Comparison of ENCODE assay signal across 8 cellular contexts in genomic region chr6:127266178-127266891, GRCh38. TPM values are rescaled to one million over a fixed set of nuclear protein-coding genes. Genes with fewer than 3 reads are reported as not detected.
DNase-seq lines count a peak whose midpoint lies in the region; ATAC-seq, FAIRE-seq and TF ChIP-seq lines count a peak whose summit lies in the region.

Gene RNF146 (plus strand): TSS chr6:127266864. CDS start chr6:127280339, 13,475 bp downstream.

- TF ChIP-seq CTCF in GM10248 (IDR thresholded peaks at IDR 0.05; ENCODE audit: control extremely low read depth, extremely low read depth, low read depth, missing control alignments) (peak; percentile 69), NB4 (IDR thresholded peaks at IDR 0.05; ENCODE audit: low read depth, low read length) (peak; percentile 70), cardiac muscle cell (IDR thresholded peaks at IDR 0.05; ENCODE audit: low read depth, low read length) (peak; percentile 81), pancreas (IDR thresholded peaks at IDR 0.05) (peak; percentile 39 to 63 (median 58)), thyroid gland (IDR thresholded peaks at IDR 0.05) (peak; percentile 34 to 85 (median 72))

- peaks cover 21% of the 10 kb centered on the region for H3K4me1 Mint-ChIP-seq in activated naive CD8-positive, alpha-beta T cell treated with anti-CD3 and anti-CD28 coated beads, Interleukin-2, amount 10 ng/mL, durations not matched to agents 7 days and 5 days

- ATAC-seq in HG02588 (IDR thresholded peaks at IDR 0.05; ENCODE audit: unreplicated experiment) (peak; percentile 84), pancreas (peak; percentile 91 to 97 (median 95))
- peak; percentile 78 for ATAC-seq in activated naive CD8-positive, alpha-beta T cell treated with anti-CD3 and anti-CD28 coated beads, Interleukin-2, amount 10 ng/mL, durations not matched to agents 7 days and 5 days (ENCODE audit: low read depth)

- CTCF ChIA-PET in GM10248 (lab: Yijun Ruan, JAX), result interaction anchor here (0.6 to 3.5 kb wide), 34 partner anchors 9 to 1271 kb away, joined by 3 to 23 read pairs (median 4); partner anchors contain the start of gene ECHDC1

- H3K36me3 ChIP-seq in cardiac muscle cell (no peaks in the 10 kb centered on the region), pancreas (no peaks in the 10 kb centered on the region), thyroid gland (no peaks in the 10 kb centered on the region)

- peaks cover 7% of the 10 kb centered on the region for H3K36me3 Mint-ChIP-seq in activated naive CD8-positive, alpha-beta T cell treated with anti-CD3 and anti-CD28 coated beads, Interleukin-2, amount 10 ng/mL, durations not matched to agents 7 days and 5 days

- H3K4me1 ChIP-seq in cardiac muscle cell (ENCODE audit: low read depth), result peaks cover 9% of the 10 kb centered on the region
- H3K4me1 ChIP-seq in pancreas, result peaks cover 0 to 30% (median 17%) of the 10 kb centered on the region in 3 donors
- peaks cover 5 to 15% of the 10 kb centered on the region in 2 donors for H3K4me1 ChIP-seq in thyroid gland

- POLR2A ChIA-PET in GM10248 (lab: Yijun Ruan, JAX), result interaction anchor here (0.6 to 1.0 kb wide), 3 partner anchors 9 to 1453 kb away, joined by 3 to 5 read pairs (median 3); no protein-coding TSS in a partner anchor
- POLR2A ChIA-PET in activated naive CD8-positive, alpha-beta T cell treated with anti-CD3 and anti-CD28 coated beads, Interleukin-2, amount 10 ng/mL, durations not matched to agents 7 days and 5 days (lab: Charles Lee), result interaction anchor here (0.9 to 2.0 kb wide), 7 partner anchors 9 to 1247 kb away, joined by 3 to 6 read pairs (median 4); partner anchors contain the start of gene ECHDC1

- H3K27me3 Mint-ChIP-seq in activated naive CD8-positive, alpha-beta T cell treated with anti-CD3 and anti-CD28 coated beads, Interleukin-2, amount 10 ng/mL, durations not matched to agents 7 days and 5 days, result peaks cover 14% of the 10 kb centered on the region

- TF ChIP-seq POLR2A in NB4 (IDR thresholded peaks at IDR 0.05; ENCODE audit: extremely low read depth, insufficient read length), result no peak
- peak in 1 of 2 donors; percentile 91 for TF ChIP-seq POLR2A in thyroid gland (IDR thresholded peaks at IDR 0.05)

- WGBS in pancreas, 2 donors, result 0% methylated on average over 26 to 40 of the region's 40 CpGs
- 0 to 2% methylated on average over 32 to 37 of the region's 40 CpGs for WGBS in thyroid gland, 2 donors

- H3K9me3 Mint-ChIP-seq in activated naive CD8-positive, alpha-beta T cell treated with anti-CD3 and anti-CD28 coated beads, Interleukin-2, amount 10 ng/mL, durations not matched to agents 7 days and 5 days, result no peaks in the 10 kb centered on the region

- peak within 1 kb of the TSS; percentile 99 for H3K27ac Mint-ChIP-seq in activated naive CD8-positive, alpha-beta T cell treated with anti-CD3 and anti-CD28 coated beads, Interleukin-2, amount 10 ng/mL, durations not matched to agents 7 days and 5 days

- peak; percentile 90 for DNase-seq in GM10248 (ENCODE audit: extremely low spot score)
- peak; percentile 93 for DNase-seq in NB4 (ENCODE audit: low read depth)
- peak; percentile 87 for DNase-seq in SKM-1 treated with dmso at 0.1 percent for 144 hours (lab: John Stamatoyannopoulos, UW; ENCODE audit: unreplicated experiment)
- peak; percentile 85 for DNase-seq in activated naive CD8-positive, alpha-beta T cell treated with anti-CD3 and anti-CD28 coated beads, Interleukin-2, amount 10 ng/mL, durations not matched to agents 7 days and 5 days
- DNase-seq in cardiac muscle cell (ENCODE audit: low read depth in 1 of 2, low spot score in 1 of 2), result peak; percentile 86 to 88
- DNase-seq in pancreas, result peak; percentile 72 to 93 (median 80)
- peak; percentile 81 to 83 for DNase-seq in thyroid gland

- H3K9me3 ChIP-seq in cardiac muscle cell (ENCODE audit: low read depth) (no peaks in the 10 kb centered on the region), pancreas (no peaks in the 10 kb centered on the region), thyroid gland (no peaks in the 10 kb centered on the region)

- H3K4me3 Mint-ChIP-seq in activated naive CD8-positive, alpha-beta T cell treated with anti-CD3 and anti-CD28 coated beads, Interleukin-2, amount 10 ng/mL, durations not matched to agents 7 days and 5 days, result peak within 1 kb of the TSS; percentile 96

- no peaks in the 10 kb centered on the region for H3K27me3 ChIP-seq in cardiac muscle cell
- H3K27me3 ChIP-seq in pancreas, result no peaks in the 10 kb centered on the region
- no peaks in the 10 kb centered on the region for H3K27me3 ChIP-seq in thyroid gland

- FAIRE-seq in pancreas (lab: Jason Lieb, UNC), result no peak

- intact Hi-C loops in pancreas (cut with DNase I), result no loop called here
- intact Hi-C loops in thyroid gland (cut with DNase I), result no loop called here

- H3K27ac ChIP-seq in cardiac muscle cell (peak within 1 kb of the TSS; percentile 96), pancreas (peak within 1 kb of the TSS; percentile 97 to 100 (median 98)), thyroid gland (peak within 1 kb of the TSS; percentile 99 to 100 (median 99))

- H3K4me3 ChIP-seq in NB4 (ENCODE audit: low read depth, low read length), result peak within 1 kb of the TSS; percentile 92
- peak within 1 kb of the TSS; percentile 62 for H3K4me3 ChIP-seq in cardiac muscle cell
- peak within 1 kb of the TSS; percentile 70 to 90 (median 88) for H3K4me3 ChIP-seq in pancreas
- H3K4me3 ChIP-seq in thyroid gland (replicated peaks in 1 of 3), result peak within 1 kb of the TSS; percentile 78 to 88 (median 84)

RNA-seq across cellular contexts. Expression of gene RNF146, which starts in this region (rescaled TPM):
- 10 to 100 TPM; 24.8 to 25.4 TPM for total RNA-seq in activated naive CD8-positive, alpha-beta T cell treated with anti-CD3 and anti-CD28 coated beads, Interleukin-2, amount 10 ng/mL, durations not matched to agents 7 days and 5 days
- total RNA-seq in cardiac muscle cell (51.9 and 86.0 TPM in 2 replicates), pancreas (10 to 100 TPM in 4 of 6 donors, 1 to 10 TPM in 2; 8.7 to 24.7 (median 13.1) TPM), thyroid gland (100 to 1,000 TPM in 2 of 4 donors, 10 to 100 TPM in 2; 68.5 to 138 (median 94.6) TPM)
- polyA plus RNA-seq in cardiac muscle cell (47.8 and 63.6 TPM in 2 replicates), pancreas (10 to 100 TPM; 17.0 to 28.6 TPM)

Comparison
In these comparisons a context has a peak if more than half of its experiments do, and no peak if none do; other contexts are left out.
1. Peak in every context shown above with its lines: DNase-seq, ATAC-seq, H3K4me3 ChIP-seq and H3K27ac ChIP-seq.